1 cellular context compared by ENCODE assay signal in genomic region chr9:136751814-136752213, GRCh38.
TF ChIP-seq lines count a peak whose summit lies in the region.

No MANE protein-coding gene starts in this region.

TF ChIP-seq in GM12878, 131 proteins besides CTCF, POLR2A, EP300 and RAD21:
- TF ChIP-seq YY1 (IDR thresholded peaks at IDR 0.05; ENCODE audit: low read depth, low read length) (no peak), CBX5 (IDR thresholded peaks at IDR 0.05; ENCODE audit: low read depth) (0 out of 2 replicates have a peak, but pooled peaks have one; percentile 48)
